14 cellular contexts compared by ENCODE assay signal in the genomic region with DNA sequence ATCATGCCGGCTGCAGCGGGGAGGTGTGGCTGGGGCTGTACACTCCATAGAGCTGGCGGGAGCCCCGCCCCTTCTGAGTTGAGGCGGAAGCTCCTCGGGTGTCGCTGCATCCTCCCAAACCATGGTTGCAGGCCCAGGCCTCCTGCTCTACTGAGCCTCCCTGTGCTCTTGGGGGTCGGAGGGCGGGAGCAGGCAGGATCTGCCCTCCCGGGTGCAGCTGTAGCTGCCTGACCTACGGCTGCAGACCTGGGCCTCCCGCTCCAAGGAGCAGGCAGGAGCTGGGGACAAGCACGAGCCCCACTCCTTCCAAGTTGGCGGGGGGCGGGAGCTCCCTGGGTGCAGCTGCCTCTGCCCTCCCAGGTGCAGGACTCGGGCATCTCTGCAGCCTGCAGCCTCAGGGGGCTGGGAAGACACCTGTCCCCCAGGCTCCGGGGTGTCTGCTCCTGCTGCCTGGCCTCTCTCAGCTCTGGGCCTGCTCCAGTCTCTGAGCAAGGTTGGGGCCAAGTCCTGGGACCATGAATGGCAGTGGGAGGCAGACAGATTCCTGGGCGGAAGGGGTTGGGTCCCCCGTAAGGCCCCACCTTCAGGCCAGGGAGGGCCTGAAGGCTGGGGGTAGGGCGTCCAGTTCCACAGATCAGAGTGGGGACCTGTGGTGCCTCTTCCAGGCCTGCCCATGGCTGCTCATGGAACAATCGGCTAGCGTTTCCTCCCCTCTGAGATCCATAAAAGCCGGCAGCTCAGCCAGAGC.
"Had no signal": no experiment of that assay in that cellular context is flagged by ENCODE, and none has a peak within 500 bp of the region (broad histone marks: within the 10 kb centered on the region; RNA-seq: fewer than 3 reads in every experiment).

No MANE protein-coding gene starts in this region.

- ATAC-seq: activated naive CD4-positive, alpha-beta T cell treated with anti-CD3 and anti-CD28 coated beads, Interleukin-2, amount 50 U/mL, for 72 hours; body of pancreas; pancreas had no signal

- H3K27me3 ChIP-seq: body of pancreas, hepatocyte had no signal

- H3K27ac ChIP-seq: body of pancreas, hepatocyte, pancreas, skin epidermis had no signal

- H3K36me3 Mint-ChIP-seq: activated naive CD4-positive, alpha-beta T cell treated with anti-CD3 and anti-CD28 coated beads, Interleukin-2, amount 50 U/mL, for 72 hours had no signal

- H3K36me3 ChIP-seq: pancreas had no signal

- DNase-seq: activated CD4-positive, alpha-beta T cell treated with anti-CD3 and anti-CD28 coated beads, Interleukin-2, amount 50 U/mL, for 1 hour; activated CD4-positive, CD25-positive, alpha-beta regulatory T cell; activated effector memory CD4-positive, alpha-beta T cell treated with anti-CD3 and anti-CD28 coated beads, Interleukin-2, amount 50 U/mL, for 16 hours; activated T-cell treated with anti-CD3 and anti-CD28 coated beads, Interleukin-2, amount 50 U/mL, for 24 hours; amniotic stem cell; body of pancreas; erythroblast had no signal

- H3K4me1 ChIP-seq: body of pancreas had no signal

- H3K9me3 ChIP-seq: body of pancreas, pancreas had no signal

- H3K4me1 Mint-ChIP-seq: central memory CD8-positive, alpha-beta T cell had no signal

- H3K4me3 Mint-ChIP-seq: activated T-cell treated with anti-CD3 and anti-CD28 coated beads, Interleukin-2, amount 50 U/mL, for 24 hours; central memory CD8-positive, alpha-beta T cell; neural crest cell; T-helper 1 cell treated with Interleukin-12 subunit alpha and Interleukin-12 subunit beta and Interleukin-4 antibody, amounts not matched to agents 30 μg/mL and 1 μg/mL, for 36 hours had no signal

- H3K9me3 Mint-ChIP-seq: activated naive CD4-positive, alpha-beta T cell treated with anti-CD3 and anti-CD28 coated beads, Interleukin-2, amount 50 U/mL, for 72 hours; activated T-cell treated with anti-CD3 and anti-CD28 coated beads, Interleukin-2, amount 50 U/mL, for 24 hours; central memory CD8-positive, alpha-beta T cell; neural crest cell; T-helper 1 cell treated with Interleukin-12 subunit alpha and Interleukin-12 subunit beta and Interleukin-4 antibody, amounts not matched to agents 30 μg/mL and 1 μg/mL, for 36 hours had no signal

- H3K4me3 ChIP-seq: body of pancreas, hepatocyte, pancreas, skin epidermis had no signal

- H3K27me3 Mint-ChIP-seq: activated T-cell treated with anti-CD3 and anti-CD28 coated beads, Interleukin-2, amount 50 U/mL, for 24 hours; central memory CD8-positive, alpha-beta T cell had no signal

- H3K27ac Mint-ChIP-seq: activated naive CD4-positive, alpha-beta T cell treated with anti-CD3 and anti-CD28 coated beads, Interleukin-2, amount 50 U/mL, for 72 hours; activated T-cell treated with anti-CD3 and anti-CD28 coated beads, Interleukin-2, amount 50 U/mL, for 24 hours; T-helper 1 cell treated with Interleukin-12 subunit alpha and Interleukin-12 subunit beta and Interleukin-4 antibody, amounts not matched to agents 30 μg/mL and 1 μg/mL, for 36 hours had no signal
